Comparison of ENCODE assay signal across 24 cellular contexts in the genomic region with DNA sequence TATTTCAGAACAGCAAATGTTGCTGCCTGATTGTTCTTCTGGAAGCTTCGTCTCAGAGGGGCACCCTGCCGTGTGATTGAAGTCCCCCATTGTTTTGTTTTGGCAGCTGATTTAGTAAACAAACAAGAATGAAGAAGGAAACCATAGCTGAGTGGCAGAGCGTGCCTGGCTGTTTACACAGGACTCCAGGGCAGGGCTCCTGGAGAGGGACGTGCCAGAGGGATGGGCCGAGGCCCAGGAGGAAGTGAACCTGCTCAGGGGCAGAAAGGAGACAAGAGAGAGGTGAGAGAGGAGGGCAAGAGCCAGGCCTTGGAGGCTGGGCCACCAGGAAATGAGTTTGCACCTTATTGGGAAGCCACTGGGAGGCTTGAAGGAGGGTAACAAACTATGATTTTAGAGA.
DNase-seq lines count a peak whose midpoint lies in the region; ATAC-seq and TF ChIP-seq lines count a peak whose summit lies in the region.
"Had no signal": no experiment of that assay in that cellular context is flagged by ENCODE, and none has a peak within 500 bp of the region (broad histone marks: within the 10 kb centered on the region; RNA-seq: fewer than 3 reads in every experiment).

No MANE protein-coding gene starts in this region.

- ATAC-seq in left lobe of liver (peak; percentile 82), upper lobe of left lung (ENCODE audit: low FRiP score in 2 of 2) (peak; percentile 22 to 28)
- ATAC-seq in naive thymus-derived CD8-positive, alpha-beta T cell: no peak
- ATAC-seq: activated T-helper 17 cell treated with anti-CD3 and anti-CD28 coated beads, Interleukin-2, amount 50 U/mL, for 72 hours had no signal

- WGBS in upper lobe of left lung, 2 donors: 15 to 27% methylated on average over 5 of the region's 5 CpGs

- intact Hi-C loops in MCF 10A (cut with micrococcal nuclease): no loop called here

- H3K36me3 Mint-ChIP-seq in MCF 10A (ENCODE audit: insufficient read depth, unreplicated experiment): no peaks in the 10 kb centered on the region
- H3K36me3 Mint-ChIP-seq in naive thymus-derived CD8-positive, alpha-beta T cell: peaks cover 5 to 17% (median 7%) of the 10 kb centered on the region in 3 donors
- H3K36me3 Mint-ChIP-seq: neural progenitor cell had no signal

- H3K4me1 Mint-ChIP-seq in MCF 10A (ENCODE audit: insufficient read depth, unreplicated experiment): no peaks in the 10 kb centered on the region
- H3K4me1 Mint-ChIP-seq in naive thymus-derived CD8-positive, alpha-beta T cell: no peaks in the 10 kb centered on the region
- H3K4me1 Mint-ChIP-seq: activated T-helper 17 cell treated with anti-CD3 and anti-CD28 coated beads, Interleukin-2, amount 50 U/mL, for 72 hours had no signal

- H3K27me3 ChIP-seq in upper lobe of left lung: no peaks in the 10 kb centered on the region
- H3K27me3 ChIP-seq: neural progenitor cell had no signal

- no peaks in the 10 kb centered on the region for H3K36me3 ChIP-seq in upper lobe of left lung
- H3K36me3 ChIP-seq: heart left ventricle, neural progenitor cell, SJCRH30, tibial nerve had no signal

- H3K4me3 Mint-ChIP-seq in MCF 10A (ENCODE audit: unreplicated experiment): no peak overlapping the region
- H3K4me3 Mint-ChIP-seq in naive thymus-derived CD8-positive, alpha-beta T cell: no peak overlapping the region
- H3K4me3 Mint-ChIP-seq: activated T-helper 17 cell treated with anti-CD3 and anti-CD28 coated beads, Interleukin-2, amount 50 U/mL, for 72 hours; neural progenitor cell; T-helper 1 cell treated with Interleukin-12 subunit alpha and Interleukin-12 subunit beta and Interleukin-4 antibody, amounts not matched to agents 30 μg/mL and 1 μg/mL, for 36 hours had no signal

- no peak for TF ChIP-seq EP300 in upper lobe of left lung (IDR thresholded peaks at IDR 0.05)

- BruUV-seq in MCF 10A (replicated peaks; lab: Mats Ljungman, UMichigan): no TSS peak

- TF ChIP-seq CTCF in MCF 10A (IDR thresholded peaks at IDR 0.05; ENCODE audit: unreplicated experiment): no peak
- no peak for TF ChIP-seq CTCF in upper lobe of left lung (IDR thresholded peaks at IDR 0.05)

- H3K9me3 Mint-ChIP-seq in MCF 10A (ENCODE audit: unreplicated experiment): peaks cover 47% of the 10 kb centered on the region
- peaks cover 8 to 37% (median 22%) of the 10 kb centered on the region in 9 donors for H3K9me3 Mint-ChIP-seq in naive thymus-derived CD8-positive, alpha-beta T cell

- CTCF ChIA-PET in MCF 10A (lab: Yijun Ruan, JAX): no interaction called here

- no peak overlapping the region for H3K27ac ChIP-seq in upper lobe of left lung
- H3K27ac ChIP-seq: heart left ventricle, neural progenitor cell, PC-9, SJCRH30, tibial nerve had no signal

- peaks cover 0 to 4% (median 2%) of the 10 kb centered on the region in 4 donors for H3K9me3 ChIP-seq in upper lobe of left lung
- H3K9me3 ChIP-seq: SJCRH30 had no signal

- no peak overlapping the region for H3K4me3 ChIP-seq in upper lobe of left lung
- H3K4me3 ChIP-seq: heart left ventricle, neural progenitor cell, PC-9, SJCRH30, tibial nerve had no signal

- no peak overlapping the region for H3K27ac Mint-ChIP-seq in MCF 10A (ENCODE audit: low read depth, unreplicated experiment)
- no peak overlapping the region for H3K27ac Mint-ChIP-seq in naive thymus-derived CD8-positive, alpha-beta T cell
- H3K27ac Mint-ChIP-seq: activated T-helper 17 cell treated with anti-CD3 and anti-CD28 coated beads, Interleukin-2, amount 50 U/mL, for 72 hours; neural progenitor cell; T-helper 1 cell treated with Interleukin-12 subunit alpha and Interleukin-12 subunit beta and Interleukin-4 antibody, amounts not matched to agents 30 μg/mL and 1 μg/mL, for 36 hours had no signal

- TF ChIP-seq POLR2A in upper lobe of left lung (IDR thresholded peaks at IDR 0.05): no peak

- H3K27me3 Mint-ChIP-seq in MCF 10A (ENCODE audit: insufficient read depth, unreplicated experiment): no peaks in the 10 kb centered on the region
- peaks cover 9 to 56% (median 42%) of the 10 kb centered on the region in 5 donors for H3K27me3 Mint-ChIP-seq in naive thymus-derived CD8-positive, alpha-beta T cell

- POLR2A ChIA-PET in MCF 10A (lab: Yijun Ruan, JAX): no interaction called here
- POLR2A ChIA-PET in naive thymus-derived CD8-positive, alpha-beta T cell (lab: Charles Lee): no interaction called here

- DNase-seq in T47D (ENCODE audit: low read depth in 1 of 2, low spot score in 1 of 2) (peak; percentile 87 to 88), MCF 10A (ENCODE audit: unreplicated experiment) (no peak), NCI-H345 (lab: John Stamatoyannopoulos, UW) (peak; percentile 92), left lobe of liver (ENCODE audit: low spot score) (peak; percentile 56), upper lobe of left lung (peak in 1 of 2 donors; percentile 20), NCI-H446 treated with DMSO at 0.1 percent for 48 hours (lab: John Stamatoyannopoulos, UW) (no peak), NAMALWA (ENCODE audit: low spot score) (no peak)
- no peak for DNase-seq in naive thymus-derived CD8-positive, alpha-beta T cell
- DNase-seq: ACHN; central memory CD4-positive, alpha-beta T cell; effector memory CD4-positive, alpha-beta T cell; heart left ventricle; IMR-90; mesenchymal stem cell; MV-4-11; NCI-H2081 treated with DMSO at 0.1 percent for 48 hours; NCI-H82; PC-9; SJCRH30; stimulated activated naive CD4-positive, alpha-beta T cell had no signal

- in situ Hi-C loops in T47D (cut with HindIII; ENCODE audit: low pct_unique_long_range_greater_than_20kb, low sequenced_read_pairs): no loop called here

- H3K4me1 ChIP-seq in upper lobe of left lung: no peaks in the 10 kb centered on the region
- H3K4me1 ChIP-seq: heart left ventricle, SJCRH30, tibial nerve had no signal

Comparison
In these comparisons a context has a peak if more than half of its experiments do, and no peak if none do; other contexts are left out.
1. DNase-seq: peak in T47D (2 of 2), NCI-H345 (single experiment) and left lobe of liver (single experiment); none in MCF 10A (single experiment), naive thymus-derived CD8-positive, alpha-beta T cell (0 of 10), NCI-H446 treated with DMSO at 0.1 percent for 48 hours (single experiment) and NAMALWA (single experiment).
2. ATAC-seq: peak in left lobe of liver (single experiment) and upper lobe of left lung (2 of 2); none in naive thymus-derived CD8-positive, alpha-beta T cell (0 of 2).